Comparison of ENCODE assay signal across 30 cellular contexts in genomic region chr5:38742821-38743220, GRCh38.
"Had no signal": no experiment of that assay in that cellular context is flagged by ENCODE, and none has a peak within 500 bp of the region (broad histone marks: within the 10 kb centered on the region; RNA-seq: fewer than 3 reads in every experiment).

No MANE protein-coding gene starts in this region.

- H3K36me3 ChIP-seq: heart left ventricle, left ventricle myocardium inferior, pancreas, prostate gland, spleen, suprapubic skin, thoracic aorta, tibial artery, upper lobe of right lung had no signal

- H3K4me1 Mint-ChIP-seq: immature natural killer cell; naive B cell; natural killer cell; nephron progenitor cell; stimulated activated effector memory CD8-positive, alpha-beta T cell treated with anti-CD3 and anti-CD28 coated beads, Interleukin-12 subunit alpha, Interleukin-12 subunit beta, amount 100 ng/mL, for 72 hours had no signal

- H3K4me3 Mint-ChIP-seq: immature natural killer cell; naive B cell; natural killer cell; nephron progenitor cell; stimulated activated effector memory CD8-positive, alpha-beta T cell treated with anti-CD3 and anti-CD28 coated beads, Interleukin-12 subunit alpha, Interleukin-12 subunit beta, amount 100 ng/mL, for 72 hours; stimulated activated naive CD8-positive, alpha-beta T cell treated with anti-CD3 and anti-CD28 coated beads, Interleukin-15, Interleukin-2, amounts not matched to agents 100 ng/mL and 50 ng/mL, for 24 hours had no signal

- H3K4me1 ChIP-seq: pancreas, prostate gland, spleen, suprapubic skin, tibial artery had no signal

- DNase-seq: heart left ventricle; hypothalamus; immature natural killer cell; kidney; left colon; left ventricle myocardium inferior; midbrain; mucosa of descending colon; naive B cell; natural killer cell; nephron progenitor cell; nucleus accumbens; pancreas; posterior cingulate gyrus; retina; right cardiac atrium; small intestine; spleen; stimulated activated CD4-positive, alpha-beta T cell treated with anti-CD3 and anti-CD28 coated beads, Interleukin-4, amount 100 ng/mL, for 24 hours; stimulated activated naive CD4-positive, alpha-beta T cell; tibial artery; trophoblast cell; upper lobe of right lung had no signal

- H3K27me3 ChIP-seq: heart left ventricle, pancreas, spleen, suprapubic skin, tibial artery, upper lobe of right lung had no signal

- H3K4me3 ChIP-seq: heart left ventricle, left ventricle myocardium inferior, lung, mucosa of descending colon, pancreas, prostate gland, spleen, suprapubic skin, thoracic aorta, tibial artery, upper lobe of right lung had no signal

- H3K36me3 Mint-ChIP-seq: stimulated activated effector memory CD8-positive, alpha-beta T cell treated with anti-CD3 and anti-CD28 coated beads, Interleukin-12 subunit alpha, Interleukin-12 subunit beta, amount 100 ng/mL, for 72 hours had no signal

- H3K27me3 Mint-ChIP-seq: naive B cell had no signal

- H3K9me3 ChIP-seq: pancreas, prostate gland, suprapubic skin had no signal

- H3K27ac Mint-ChIP-seq: immature natural killer cell; naive B cell; natural killer cell; nephron progenitor cell; stimulated activated effector memory CD8-positive, alpha-beta T cell treated with anti-CD3 and anti-CD28 coated beads, Interleukin-12 subunit alpha, Interleukin-12 subunit beta, amount 100 ng/mL, for 72 hours; stimulated activated naive CD8-positive, alpha-beta T cell treated with anti-CD3 and anti-CD28 coated beads, Interleukin-15, Interleukin-2, amounts not matched to agents 100 ng/mL and 50 ng/mL, for 24 hours had no signal

- ATAC-seq: heart left ventricle; left colon; mucosa of descending colon; natural killer cell; pancreas; right cardiac atrium; sciatic nerve; stimulated activated effector memory CD8-positive, alpha-beta T cell treated with anti-CD3 and anti-CD28 coated beads, Interleukin-12 subunit alpha, Interleukin-12 subunit beta, amount 100 ng/mL, for 72 hours; upper lobe of right lung had no signal

- H3K27ac ChIP-seq: heart left ventricle, left ventricle myocardium inferior, pancreas, prostate gland, spleen, suprapubic skin, thoracic aorta, tibial artery, upper lobe of right lung had no signal
